1 cellular context compared by ENCODE assay signal in genomic region chr22:46867106-46867505, GRCh38.
TF ChIP-seq lines count a peak whose summit lies in the region.

No MANE protein-coding gene starts in this region.

TF ChIP-seq in IMR-90, 13 proteins besides CTCF, POLR2A, EP300 and RAD21 (continued from another document):
- no peak for TF ChIP-seq MXI1 (IDR thresholded peaks at IDR 0.05; ENCODE audit: borderline replicate concordance, low read depth, low read length)
- no peak for TF ChIP-seq CEBPB (IDR thresholded peaks at IDR 0.05; ENCODE audit: low read depth, low read length)
TF ChIP-seq in IMR-90: peak in this region for 0.
